ENCODE assay signal across 17 cellular contexts in genomic region chr2:158676696-158677095, GRCh38.
A peak's percentile ranks its signal among the peaks of the same experiment; 100 is the strongest.
DNase-seq lines count a peak whose midpoint lies in the region; ATAC-seq and TF ChIP-seq lines count a peak whose summit lies in the region.
"Had no signal": no experiment of that assay in that cellular context is flagged by ENCODE, and none has a peak within 500 bp of the region (broad histone marks: within the 10 kb centered on the region; RNA-seq: fewer than 3 reads in every experiment).

No MANE protein-coding gene starts in this region.

- peak overlapping the region; percentile 27 for H2BK12ac ChIP-seq in H9 (ENCODE audit: insufficient read length, low read depth, low read length)

- H3K56ac ChIP-seq in H9 (ENCODE audit: insufficient read length, low read depth, low read length), result peak overlapping the region; percentile 84

- H3K14ac ChIP-seq in H9 (ENCODE audit: insufficient read depth, low read length), result no peak overlapping the region

- peak; percentile 78 to 80 for ATAC-seq in left cardiac atrium
- ATAC-seq in esophagus mucosa, result no peak

- H3K79me1 ChIP-seq in H9 (ENCODE audit: insufficient read depth, low read depth, low read length, poor library complexity, severe bottlenecking), result no peaks in the 10 kb centered on the region

- H3K27me3 Mint-ChIP-seq in H9 (ENCODE audit: low read depth), result no peaks in the 10 kb centered on the region; the same call in 1 of the 2 replicates
- H3K27me3 Mint-ChIP-seq: CD4-positive, alpha-beta T cell had no signal

- no peak overlapping the region for H2AFZ ChIP-seq in H9 (ENCODE audit: low read length)
- H2AFZ ChIP-seq: PC-9 had no signal

- no peaks in the 10 kb centered on the region for H3K9me3 ChIP-seq in H9 (ENCODE audit: control insufficient read depth, low read depth, low read length)
- H3K9me3 ChIP-seq in prostate gland, result no peaks in the 10 kb centered on the region

- no peak overlapping the region for H3K9ac ChIP-seq in H9 (ENCODE audit: extremely low read depth, insufficient read length, low read length)

- no peak overlapping the region for H2BK20ac ChIP-seq in H9 (ENCODE audit: low read depth, low read length, poor library complexity, severe bottlenecking)

- peak overlapping the region; percentile 35 to 96 (median 45); a peak in 5 of 7 replicates for H3K27ac Mint-ChIP-seq in H9
- H3K27ac Mint-ChIP-seq: CD4-positive, alpha-beta T cell had no signal

- H3K36me3 ChIP-seq in prostate gland, result peaks cover 5 to 6% of the 10 kb centered on the region in 2 donors

- H2AK5ac ChIP-seq in H9 (ENCODE audit: insufficient read length, low read length), result no peak overlapping the region

- DNase-seq in H9 (no peak), cerebellum (ENCODE audit: low spot score) (peak; percentile 57), left cardiac atrium (peak; percentile 44), prostate gland (ENCODE audit: low spot score) (peak; percentile 51), T-helper 1 cell (no peak), SW 1271 (lab: John Stamatoyannopoulos, UW) (no peak)
- DNase-seq: AML-193; Calu3; CD4-positive, alpha-beta T cell; DMS79; GDM1; GOT3; KBM-7; NCI-H146; NCI-H524 treated with DMSO at 0.1 percent for 48 hours; PC-9 had no signal

- peaks cover 18 to 67% (median 57%) of the 10 kb centered on the region in 3 experiments; a peak in 6 of 7 replicates for H3K36me3 Mint-ChIP-seq in H9 (ENCODE audit: insufficient read depth in 1 of 3, low read depth in 3 of 3)

- H3K27ac ChIP-seq in H9 (ENCODE audit: insufficient read length, low read depth, low read length) (no peak overlapping the region), prostate gland (no peak overlapping the region)
- H3K27ac ChIP-seq: PC-9 had no signal

- peaks cover 11 to 13% of the 10 kb centered on the region in 2 experiments for H3K4me1 Mint-ChIP-seq in H9

- H3K4me3 ChIP-seq in prostate gland, result no peak overlapping the region
- H3K4me3 ChIP-seq: PC-9 had no signal

- H3K4ac ChIP-seq in H9 (ENCODE audit: low read depth, low read length), result no peak overlapping the region

- no peak overlapping the region for H2BK15ac ChIP-seq in H9 (ENCODE audit: low read depth, low read length)

- no peaks in the 10 kb centered on the region for H3K23me2 ChIP-seq in H9 (ENCODE audit: insufficient read length, low read depth, low read length, poor library complexity, severe bottlenecking)

- H4K5ac ChIP-seq in H9 (ENCODE audit: insufficient read length, low read depth, low read length), result no peak overlapping the region

- H3K18ac ChIP-seq in H9 (ENCODE audit: insufficient read length, low read depth, low read length), result no peak overlapping the region

- H3K4me2 ChIP-seq in H9 (ENCODE audit: insufficient read depth, insufficient read length, low read length), result no peak overlapping the region
- H3K4me2 ChIP-seq: PC-9 had no signal

- H3T11ph ChIP-seq in H9 (ENCODE audit: low read length), result no peak overlapping the region

- no peaks in the 10 kb centered on the region for H3K79me2 ChIP-seq in H9 (ENCODE audit: insufficient read depth, low read length)

- no peak for TF ChIP-seq CTCF in H9 (conservative IDR thresholded peaks at IDR 0.05)
- no peak for TF ChIP-seq CTCF in prostate gland (IDR thresholded peaks at IDR 0.05)

- H3K4me1 ChIP-seq in H9 (ENCODE audit: insufficient read depth, low read length), result peaks cover 12% of the 10 kb centered on the region; the same call in 1 of the 2 replicates
- H3K4me1 ChIP-seq in prostate gland (replicated peaks), result no peaks in the 10 kb centered on the region

- intact Hi-C loops in left cardiac atrium (cut with DNase I) (no loop called here), prostate gland (cut with DNase I) (no loop called here)

- no peak overlapping the region for H4K91ac ChIP-seq in H9 (ENCODE audit: insufficient read length, low read depth, low read length)

- H4K20me1 ChIP-seq in H9 (ENCODE audit: control insufficient read depth, insufficient read depth, insufficient read length), result no peaks in the 10 kb centered on the region

- H2BK120ac ChIP-seq in H9 (ENCODE audit: low read depth, low read length, poor library complexity, severe bottlenecking), result no peak overlapping the region

- H4K8ac ChIP-seq in H9 (replicated peaks; ENCODE audit: insufficient read length, low read depth, low read length), result no peak overlapping the region

- no peak overlapping the region for H3K23ac ChIP-seq in H9 (ENCODE audit: insufficient read length, low read depth, low read length)

- no peak for TF ChIP-seq POLR2A in prostate gland (IDR thresholded peaks at IDR 0.05)

- no CpG with 5 or more reads among the region's 7 CpGs for WGBS in H9 (ENCODE audit: extremely low coverage, insufficient read length, low lambda C conversion rate)
- 50% methylated on average over 7 of the region's 7 CpGs for WGBS in prostate gland

- H3K4me3 Mint-ChIP-seq in H9, result no peak overlapping the region
- H3K4me3 Mint-ChIP-seq: CD4-positive, alpha-beta T cell had no signal

- no peak overlapping the region for H2BK5ac ChIP-seq in H9 (ENCODE audit: insufficient read length, low read length)

- no peaks in the 10 kb centered on the region for H3K9me3 Mint-ChIP-seq in H9
- H3K9me3 Mint-ChIP-seq: CD4-positive, alpha-beta T cell had no signal

- H3K27me3 ChIP-seq in H9 (ENCODE audit: insufficient read depth, low read length), result no peaks in the 10 kb centered on the region
- H3K27me3 ChIP-seq in prostate gland (replicated peaks; ENCODE audit: insufficient read depth), result no peaks in the 10 kb centered on the region

Comparison
In these comparisons a context has a peak if more than half of its experiments do, and no peak if none do; other contexts are left out.
1. DNase-seq: peak in cerebellum (single experiment), left cardiac atrium (single experiment) and prostate gland (single experiment); none in H9 (single experiment), T-helper 1 cell (0 of 5) and SW 1271 (0 of 2).